In genomic region chr15:100908466-100908865, GRCh38 we compare ENCODE assay signal across 22 cellular contexts. TPM values are rescaled to one million over a fixed set of nuclear protein-coding genes. Genes with fewer than 3 reads are reported as not detected.
DNase-seq lines count a peak whose midpoint lies in the region; ATAC-seq, FAIRE-seq and TF ChIP-seq lines count a peak whose summit lies in the region.
"Had no signal": no experiment of that assay in that cellular context is flagged by ENCODE, and none has a peak within 500 bp of the region (broad histone marks: within the 10 kb centered on the region; RNA-seq: fewer than 3 reads in every experiment).

No MANE protein-coding gene starts in this region.

- no peak for FAIRE-seq in kidney (lab: Jason Lieb, UNC)
- FAIRE-seq: A549, G401.6, GM12892, H54 had no signal

- no peak overlapping the region for H3K14ac ChIP-seq in neuronal stem cell (ENCODE audit: low read length)

- H3K27me3 ChIP-seq in H7 (ENCODE audit: control insufficient read depth, insufficient read depth, low read length): no peaks in the 10 kb centered on the region
- peaks cover 0 to 1% (median 0%) of the 10 kb centered on the region in 3 experiments for H3K27me3 ChIP-seq in neuronal stem cell (ENCODE audit: control insufficient read depth in 3 of 3, insufficient read depth in 3 of 3, low read depth in 1 of 3, low read length in 3 of 3)
- no peaks in the 10 kb centered on the region for H3K27me3 ChIP-seq in vagina
- H3K27me3 ChIP-seq: BE2C; BLaER1 treated with 17β-estradiol and CSF1 and Interleukin-3, amounts not matched to agents 10 nM and 100 nM had no signal

- H2AFZ ChIP-seq in neuronal stem cell (ENCODE audit: low read length): no peak overlapping the region

- H2BK12ac ChIP-seq in neuronal stem cell (ENCODE audit: low read length): no peak overlapping the region

- H3K4me3 ChIP-seq in H7 (ENCODE audit: insufficient read depth, low read depth, low read length) (no peak overlapping the region), kidney (ENCODE audit: low read length in 2 of 2) (no peak overlapping the region), neuronal stem cell (ENCODE audit: low read length in 2 of 2) (no peak overlapping the region), vagina (no peak overlapping the region)
- H3K4me3 ChIP-seq: A549; BLaER1 treated with 17β-estradiol and CSF1 and Interleukin-3, amounts not matched to agents 10 nM and 100 nM had no signal

- no peak overlapping the region for H2BK15ac ChIP-seq in neuronal stem cell (ENCODE audit: low read length)

- H3K4me1 ChIP-seq in kidney (ENCODE audit: control insufficient read depth in 1 of 2, insufficient read depth in 1 of 2, low read depth in 1 of 2, low read length in 2 of 2) (no peaks in the 10 kb centered on the region), neuronal stem cell (ENCODE audit: control insufficient read depth in 2 of 2, insufficient read depth in 1 of 2, low read depth in 1 of 2, low read length in 2 of 2) (no peaks in the 10 kb centered on the region), vagina (peaks cover 6% of the 10 kb centered on the region)
- H3K4me1 ChIP-seq: A549, BE2C had no signal

- no peak for TF ChIP-seq CTCF in kidney (IDR thresholded peaks at IDR 0.05; ENCODE audit: borderline replicate concordance, extremely low read depth, insufficient read depth)
- TF ChIP-seq CTCF in vagina (IDR thresholded peaks at IDR 0.05): no peak

- no peak overlapping the region for H2BK120ac ChIP-seq in neuronal stem cell (ENCODE audit: low read depth, low read length)

- H3K9ac ChIP-seq in kidney (ENCODE audit: low read length in 2 of 2): no peak overlapping the region
- H3K9ac ChIP-seq in neuronal stem cell (ENCODE audit: low read depth, low read length, poor library complexity): no peak overlapping the region
- H3K9ac ChIP-seq: BLaER1 treated with 17β-estradiol and CSF1 and Interleukin-3, amounts not matched to agents 10 nM and 100 nM had no signal

- peak overlapping the region; percentile 17 for H2BK5ac ChIP-seq in neuronal stem cell (ENCODE audit: low read length)

- no peak overlapping the region for H4K8ac ChIP-seq in neuronal stem cell (ENCODE audit: low read depth, low read length)

- DNase-seq in H7 (peak; percentile 24), kidney (peak; percentile 43), neuronal stem cell (ENCODE audit: low spot score) (no peak), DMS153 (lab: John Stamatoyannopoulos, UW) (no peak), occipital lobe (lab: John Stamatoyannopoulos, UW) (no peak), vagina (ENCODE audit: extremely low spot score in 2 of 2) (no peak)
- DNase-seq: 8988T; ACHN; AML-193; BE2C; CD4-positive, alpha-beta T cell; CD8-positive, alpha-beta memory T cell; DND-41; GOT3; HCEC 1CT had no signal

- WGBS in neuronal stem cell (ENCODE audit: extremely low coverage in 2 of 2, insufficient read length in 2 of 2, insufficient replicate concordance in 1 of 2), 2 donors: no CpG with 5 or more reads among the region's 6 CpGs

- H3K79me1 ChIP-seq in neuronal stem cell (ENCODE audit: low read depth, low read length): no peaks in the 10 kb centered on the region

- no peak overlapping the region for H3K23ac ChIP-seq in neuronal stem cell (ENCODE audit: low read depth, low read length, poor library complexity)

- peak overlapping the region; percentile 40 for H3K18ac ChIP-seq in neuronal stem cell (ENCODE audit: low read length)

- no peak for TF ChIP-seq POLR2A in vagina (IDR thresholded peaks at IDR 0.05)

- peak overlapping the region; percentile 13 for H2AK5ac ChIP-seq in neuronal stem cell (ENCODE audit: low read depth, low read length)

- H3K9me3 ChIP-seq in kidney (ENCODE audit: control insufficient read depth in 1 of 2, low read length in 2 of 2) (no peaks in the 10 kb centered on the region), neuronal stem cell (replicated peaks in 1 of 2; ENCODE audit: control insufficient read depth in 2 of 2, insufficient read depth in 1 of 2, low read depth in 1 of 2, low read length in 2 of 2) (peaks cover 0 to 3% of the 10 kb centered on the region in 2 donors), vagina (no peaks in the 10 kb centered on the region)
- H3K9me3 ChIP-seq: BE2C; BLaER1 treated with 17β-estradiol and CSF1 and Interleukin-3, amounts not matched to agents 10 nM and 100 nM had no signal

- no peak overlapping the region for H3K4ac ChIP-seq in neuronal stem cell (ENCODE audit: low read length)

- intact Hi-C loops in kidney (cut with DNase I): no loop called here
- intact Hi-C loops in vagina (cut with DNase I): no loop called here

- ATAC-seq in HG02840 (IDR thresholded peaks at IDR 0.05; ENCODE audit: low FRiP score, unreplicated experiment): no peak
- ATAC-seq: A549 had no signal

- no peak overlapping the region for H3K27ac ChIP-seq in kidney (ENCODE audit: low read depth in 2 of 2, low read length in 2 of 2)
- H3K27ac ChIP-seq in neuronal stem cell (replicated peaks; ENCODE audit: low read length): no peak overlapping the region
- H3K27ac ChIP-seq in vagina: no peak overlapping the region
- H3K27ac ChIP-seq: A549; BLaER1 treated with 17β-estradiol and CSF1 and Interleukin-3, amounts not matched to agents 10 nM and 100 nM had no signal

- no peak overlapping the region for H4K91ac ChIP-seq in neuronal stem cell (ENCODE audit: low read depth, low read length, poor library complexity)

- H3K36me3 ChIP-seq in H7 (replicated peaks; ENCODE audit: control insufficient read depth, insufficient read depth, low read length) (peaks cover 1% of the 10 kb centered on the region; the same call in 1 of the 2 replicates), kidney (ENCODE audit: control insufficient read depth in 1 of 2, insufficient read depth in 2 of 2, low read length in 2 of 2) (no peaks in the 10 kb centered on the region), neuronal stem cell (replicated peaks in 1 of 2; ENCODE audit: control insufficient read depth in 2 of 2, insufficient read depth in 2 of 2, low read length in 2 of 2) (no peaks in the 10 kb centered on the region), vagina (no peaks in the 10 kb centered on the region)
- H3K36me3 ChIP-seq: BE2C; BLaER1 treated with 17β-estradiol and CSF1 and Interleukin-3, amounts not matched to agents 10 nM and 100 nM had no signal

- H3K4me2 ChIP-seq in neuronal stem cell (ENCODE audit: insufficient read depth, low read length, poor library complexity, severe bottlenecking): no peak overlapping the region
- H3K4me2 ChIP-seq: A549; BLaER1 treated with 17β-estradiol and CSF1 and Interleukin-3, amounts not matched to agents 10 nM and 100 nM had no signal

RNA-seq across cellular contexts. Expression of gene LRRK1, which starts 10.7 kb away (rescaled TPM):
- 3.3 and 6.6 TPM in 2 replicates for total RNA-seq in H7 (2014; rRNA removed; shearing (Covaris generic))
- total RNA-seq in kidney: 24.9 TPM
- polyA plus RNA-seq in kidney (ENCODE audit: insufficient read depth, low read depth, low replicate concordance): 1.1 TPM
- polyA plus RNA-seq in neuronal stem cell (2013, experiment 1 of 2): 0.13 TPM
- 0.08 TPM for polyA plus RNA-seq in neuronal stem cell (2013, experiment 2 of 2)
- 1.4 TPM for total RNA-seq in occipital lobe
- 21.1 TPM for total RNA-seq in vagina
- polyA plus RNA-seq: CD8-positive, alpha-beta memory T cell had no signal

RNA-seq across cellular contexts. Expression of gene ALDH1A3, which starts 28.8 kb away (rescaled TPM):
- total RNA-seq in H7 (2014; rRNA removed; shearing (Covaris generic)): 25.6 and 25.9 TPM in 2 replicates
- total RNA-seq in kidney (19.6 TPM), occipital lobe (1.9 TPM), vagina (62.9 TPM)
- polyA plus RNA-seq in kidney (ENCODE audit: insufficient read depth, low read depth, low replicate concordance): 5.4 TPM
- 0.52 TPM for polyA plus RNA-seq in neuronal stem cell (2013, experiment 1 of 2)
- 0.64 TPM for polyA plus RNA-seq in neuronal stem cell (2013, experiment 2 of 2)
- total RNA-seq: CD4-positive, alpha-beta T cell; CD8-positive, alpha-beta memory T cell had no signal
- polyA plus RNA-seq: CD14-positive monocyte; CD8-positive, alpha-beta memory T cell had no signal

Comparison
In these comparisons a context has a peak if more than half of its experiments do, and no peak if none do; other contexts are left out.
1. DNase-seq: peak in H7 (single experiment) and kidney (single experiment); none in neuronal stem cell (single experiment), DMS153 (single experiment), occipital lobe (single experiment) and vagina (0 of 2).